Comparison of ENCODE assay signal across 8 cellular contexts in the genomic region with DNA sequence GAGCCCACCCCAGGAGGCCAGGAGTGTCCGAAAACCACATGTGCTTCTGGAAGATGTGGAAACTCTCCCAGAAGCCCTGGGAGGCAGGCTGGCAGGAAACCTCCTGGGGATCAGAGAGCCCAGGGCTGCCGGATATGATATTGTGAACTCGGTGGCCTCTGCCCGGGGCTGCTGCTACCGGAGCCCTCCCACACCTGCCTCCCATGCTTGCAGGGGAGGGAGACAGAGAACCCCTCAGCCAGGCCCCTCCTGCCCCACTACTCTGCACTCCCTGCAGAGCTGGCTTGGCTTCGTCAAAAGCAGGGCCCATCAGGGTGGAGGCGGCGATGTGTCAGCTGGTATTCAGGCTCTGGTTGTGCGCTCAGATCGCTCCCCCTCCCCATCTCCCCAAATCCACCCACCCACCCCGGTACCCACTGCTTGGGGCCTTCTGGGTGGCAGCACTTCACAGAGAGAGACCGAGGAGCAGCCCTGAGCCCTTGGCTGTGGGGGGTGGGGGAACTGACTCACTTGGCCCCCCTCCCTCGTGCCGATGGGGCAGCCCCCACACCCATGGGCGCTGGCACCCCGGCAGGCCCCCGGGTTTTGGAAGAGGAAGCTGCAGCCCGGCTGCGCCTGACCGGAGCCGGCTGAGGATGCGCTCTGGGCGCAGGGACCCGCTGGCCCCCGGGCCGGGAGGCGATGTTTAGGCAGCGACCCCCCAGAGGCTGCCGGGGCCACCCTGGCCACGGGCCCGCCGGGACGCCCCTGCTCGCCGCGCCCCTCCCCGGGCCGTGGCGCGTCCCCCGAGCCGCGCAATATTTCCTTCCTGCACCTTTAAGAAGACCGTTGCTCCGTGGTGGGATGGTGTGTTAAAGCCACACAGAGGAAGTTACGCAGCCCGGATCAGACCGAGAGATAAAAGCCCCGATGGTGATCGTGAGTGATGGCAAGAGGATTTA. TPM values are rescaled to one million over a fixed set of nuclear protein-coding genes. Genes with fewer than 3 reads are reported as not detected.
A peak's percentile ranks its signal among the peaks of the same experiment; 100 is the strongest.
DNase-seq lines count a peak whose midpoint lies in the region; ATAC-seq and TF ChIP-seq lines count a peak whose summit lies in the region.

No MANE protein-coding gene starts in this region.

- H3K9ac ChIP-seq in H9 (ENCODE audit: extremely low read depth, insufficient read length, low read length) (no peak overlapping the region), adipocyte (ENCODE audit: low read length) (peak overlapping the region; percentile 50), iPS-20b (ENCODE audit: low read depth, low read length) (no peak overlapping the region)

- H3K4me2 ChIP-seq in H9 (ENCODE audit: insufficient read depth, insufficient read length, low read length): peak overlapping the region; percentile 52

- no peak overlapping the region for H3K23ac ChIP-seq in H9 (ENCODE audit: insufficient read length, low read depth, low read length)

- WGBS in H9 (ENCODE audit: extremely low coverage, insufficient read length, low lambda C conversion rate): no CpG with 5 or more reads among the region's 50 CpGs

- DNase-seq in ACHN (peak; percentile 41), H9 (no peak), T follicular helper cell (ENCODE audit: low read depth) (peak; percentile 16), adipocyte (ENCODE audit: low read depth) (peak; percentile 79), mesenteric fat pad (ENCODE audit: low spot score) (no peak)
- peak; percentile 50 to 59 for DNase-seq in stimulated activated CD4-positive, alpha-beta T cell treated with anti-CD3 and anti-CD28 coated beads, Interleukin-2, amount 100 ng/mL, for 24 hours

- H2AFZ ChIP-seq in H9 (ENCODE audit: low read length): no peak overlapping the region

- H2BK5ac ChIP-seq in H9 (ENCODE audit: insufficient read length, low read length): no peak overlapping the region

- H3K23me2 ChIP-seq in H9 (ENCODE audit: insufficient read length, low read depth, low read length, poor library complexity, severe bottlenecking): peaks cover 12% of the 10 kb centered on the region

- H4K91ac ChIP-seq in H9 (ENCODE audit: insufficient read length, low read depth, low read length): no peak overlapping the region

- peaks cover 7 to 25% of the 10 kb centered on the region in 2 experiments for H3K4me1 Mint-ChIP-seq in H9

- no peak overlapping the region for H4K8ac ChIP-seq in H9 (replicated peaks; ENCODE audit: insufficient read length, low read depth, low read length)

- H3K4me3 ChIP-seq in adipocyte (ENCODE audit: low read length) (peak overlapping the region; percentile 83), iPS-20b (ENCODE audit: low read length) (peak overlapping the region; percentile 69)

- in situ Hi-C loops in ACHN (cut with HindIII; ENCODE audit: low pct_ligation_motif_present, low pct_unique_long_range_greater_than_20kb, low sequenced_read_pairs): no loop called here

- no peak for ATAC-seq in GM18870 (IDR thresholded peaks at IDR 0.05; ENCODE audit: unreplicated experiment)

- no peaks in the 10 kb centered on the region; a peak in 1 of 7 replicates for H3K36me3 Mint-ChIP-seq in H9 (ENCODE audit: insufficient read depth in 1 of 3, low read depth in 3 of 3)

- H4K5ac ChIP-seq in H9 (ENCODE audit: insufficient read length, low read depth, low read length): no peak overlapping the region

- no peak for TF ChIP-seq CTCF in H9 (conservative IDR thresholded peaks at IDR 0.05)

- H3T11ph ChIP-seq in H9 (ENCODE audit: low read length): no peak overlapping the region

- H2BK12ac ChIP-seq in H9 (ENCODE audit: insufficient read length, low read depth, low read length): no peak overlapping the region

- H3K56ac ChIP-seq in H9 (ENCODE audit: insufficient read length, low read depth, low read length): no peak overlapping the region

- H3K27me3 ChIP-seq in H9 (ENCODE audit: insufficient read depth, low read length) (peaks cover 33% of the 10 kb centered on the region; the same call in 1 of the 2 replicates), adipocyte (replicated peaks; ENCODE audit: control insufficient read depth, insufficient read depth, low read length) (peaks cover 35% of the 10 kb centered on the region), iPS-20b (ENCODE audit: insufficient read depth, low read length) (peaks cover 91% of the 10 kb centered on the region)

- H3K79me1 ChIP-seq in H9 (ENCODE audit: insufficient read depth, low read depth, low read length, poor library complexity, severe bottlenecking): no peaks in the 10 kb centered on the region

- H3K4me3 Mint-ChIP-seq in H9: peak overlapping the region; percentile 73 to 95

- H3K18ac ChIP-seq in H9 (ENCODE audit: insufficient read length, low read depth, low read length): no peak overlapping the region

- H2BK120ac ChIP-seq in H9 (ENCODE audit: low read depth, low read length, poor library complexity, severe bottlenecking): no peak overlapping the region

- H3K27me3 Mint-ChIP-seq in H9 (ENCODE audit: low read depth): peaks cover 92% of the 10 kb centered on the region

- H3K79me2 ChIP-seq in H9 (ENCODE audit: insufficient read depth, low read length): no peaks in the 10 kb centered on the region

- no peak overlapping the region for H3K27ac ChIP-seq in H9 (ENCODE audit: insufficient read length, low read depth, low read length)
- H3K27ac ChIP-seq in iPS-20b (ENCODE audit: low read length): no peak overlapping the region

- no peaks in the 10 kb centered on the region for H4K20me1 ChIP-seq in H9 (ENCODE audit: control insufficient read depth, insufficient read depth, insufficient read length)

- H3K9me3 ChIP-seq in H9 (ENCODE audit: control insufficient read depth, low read depth, low read length) (no peaks in the 10 kb centered on the region), adipocyte (ENCODE audit: control insufficient read depth, low read length) (no peaks in the 10 kb centered on the region), iPS-20b (ENCODE audit: insufficient read depth, low read depth, low read length) (no peaks in the 10 kb centered on the region)

- H3K4me1 ChIP-seq in H9 (ENCODE audit: insufficient read depth, low read length): peaks cover 3% of the 10 kb centered on the region; the same call in 1 of the 2 replicates
- H3K4me1 ChIP-seq in adipocyte (ENCODE audit: control insufficient read depth, insufficient read depth, low read length): peaks cover 19% of the 10 kb centered on the region
- peaks cover 3% of the 10 kb centered on the region; the same call in 1 of the 2 replicates for H3K4me1 ChIP-seq in iPS-20b (ENCODE audit: insufficient read depth, low read length)

- no peak overlapping the region for H3K27ac Mint-ChIP-seq in H9

- H3K36me3 ChIP-seq in adipocyte (ENCODE audit: control insufficient read depth, insufficient read depth, low read length, severe bottlenecking) (no peaks in the 10 kb centered on the region), iPS-20b (ENCODE audit: insufficient read depth, low read depth, low read length) (no peaks in the 10 kb centered on the region)

- no peak overlapping the region for H2BK15ac ChIP-seq in H9 (ENCODE audit: low read depth, low read length)

- peaks cover 2 to 4% of the 10 kb centered on the region in 2 experiments for H3K9me3 Mint-ChIP-seq in H9

- no peak overlapping the region for H3K14ac ChIP-seq in H9 (ENCODE audit: insufficient read depth, low read length)

- H2BK20ac ChIP-seq in H9 (ENCODE audit: low read depth, low read length, poor library complexity, severe bottlenecking): no peak overlapping the region

- no peak overlapping the region for H2AK5ac ChIP-seq in H9 (ENCODE audit: insufficient read length, low read length)

- no peak overlapping the region for H3K4ac ChIP-seq in H9 (ENCODE audit: low read depth, low read length)

RNA-seq across cellular contexts. Expression of a gene that starts 0.8 kb away (rescaled TPM):
- total RNA-seq in H9 (2021) (0.52 and 0.66 TPM in 2 replicates), mesenteric fat pad (2.0 TPM)

Comparison
In these comparisons a context has a peak if more than half of its experiments do, and no peak if none do; other contexts are left out.
1. DNase-seq: peak in ACHN (single experiment), T follicular helper cell (single experiment), adipocyte (single experiment) and stimulated activated CD4-positive, alpha-beta T cell treated with anti-CD3 and anti-CD28 coated beads, Interleukin-2, amount 100 ng/mL, for 24 hours (2 of 2); none in H9 (single experiment) and mesenteric fat pad (single experiment).